In the genomic region with DNA sequence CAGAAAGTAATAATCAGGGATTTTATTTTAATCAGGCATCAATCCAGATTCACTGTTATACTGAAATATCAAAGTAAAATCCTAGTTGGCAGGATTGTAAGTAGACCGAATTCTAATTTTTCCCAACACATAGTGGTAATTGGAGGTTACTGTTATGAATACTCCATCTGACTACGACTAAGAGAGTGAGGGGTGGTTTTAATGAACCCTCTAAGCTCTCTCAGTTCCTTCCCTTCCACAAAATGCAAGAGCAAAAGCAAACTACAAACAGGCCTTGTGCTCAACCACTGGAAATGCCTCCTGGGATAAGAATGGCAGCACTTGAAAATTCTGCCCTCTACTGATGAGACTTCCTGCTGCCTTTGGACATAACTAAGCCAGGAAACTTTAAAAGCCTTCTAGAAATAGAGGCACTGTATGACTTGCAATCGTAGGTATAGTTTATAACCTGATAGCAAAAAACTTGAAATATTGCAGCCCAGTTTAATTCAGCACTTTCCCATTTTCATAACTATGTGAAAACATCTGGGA, we compare ENCODE assay signal across 9 cellular contexts.
DNase-seq lines count a peak whose midpoint lies in the region; TF ChIP-seq lines count a peak whose summit lies in the region.
"Had no signal": no experiment of that assay in that cellular context is flagged by ENCODE, and none has a peak within 500 bp of the region (broad histone marks: within the 10 kb centered on the region; RNA-seq: fewer than 3 reads in every experiment).

No MANE protein-coding gene starts in this region.

- no peaks in the 10 kb centered on the region for H3K36me3 ChIP-seq in GM06990 (ENCODE audit: control insufficient read depth, insufficient read depth, low read length)
- H3K36me3 ChIP-seq in ascending aorta = no peaks in the 10 kb centered on the region
- H3K36me3 ChIP-seq in stomach = peaks cover 0 to 4% (median 0%) of the 10 kb centered on the region in 4 donors

- no peaks in the 10 kb centered on the region for H3K27me3 Mint-ChIP-seq in nephron progenitor cell (ENCODE audit: low read depth, poor library complexity)
- H3K27me3 Mint-ChIP-seq: activated T-helper 17 cell treated with anti-CD3 and anti-CD28 coated beads, Interleukin-2, amount 50 U/mL, for 72 hours had no signal

- no peak overlapping the region for H3K27ac Mint-ChIP-seq in nephron progenitor cell
- H3K27ac Mint-ChIP-seq: activated T-helper 17 cell treated with anti-CD3 and anti-CD28 coated beads, Interleukin-2, amount 50 U/mL, for 72 hours had no signal

- no peaks in the 10 kb centered on the region for H3K27me3 ChIP-seq in GM06990 (replicated peaks; ENCODE audit: control insufficient read depth, insufficient read depth, low read length)
- no peaks in the 10 kb centered on the region for H3K27me3 ChIP-seq in ascending aorta
- no peaks in the 10 kb centered on the region for H3K27me3 ChIP-seq in stomach

- no peaks in the 10 kb centered on the region for H3K9me3 ChIP-seq in ascending aorta
- no peaks in the 10 kb centered on the region for H3K9me3 ChIP-seq in stomach

- H3K27ac ChIP-seq in ascending aorta (no peak overlapping the region), stomach (no peak overlapping the region)

- DNase-seq in GM06990 (ENCODE audit: extremely low read depth, insufficient read length) = no peak
- peak; percentile 54 for DNase-seq in LHCN-M2 (ENCODE audit: low read depth)
- peak; percentile 18 for DNase-seq in dermis blood vessel endothelial cell
- no peak for DNase-seq in nephron progenitor cell
- no peak for DNase-seq in ascending aorta (ENCODE audit: low spot score in 2 of 2)
- no peak for DNase-seq in stomach
- no peak for DNase-seq in mesenteric fat pad (ENCODE audit: low spot score)
- DNase-seq in NCI-H446 treated with DMSO at 0.1 percent for 48 hours (lab: John Stamatoyannopoulos, UW) = no peak

- TF ChIP-seq CTCF in GM06990 (IDR thresholded peaks at IDR 0.05; ENCODE audit: insufficient read depth, low read length, poor library complexity, severe bottlenecking) (peak; percentile 20), nephron progenitor cell (IDR thresholded peaks at IDR 0.05) (peak; percentile 19), ascending aorta (IDR thresholded peaks at IDR 0.05) (peak in 1 of 3 experiments; percentile 43), stomach (IDR thresholded peaks at IDR 0.05) (no peak)

- no peaks in the 10 kb centered on the region for H3K9me3 Mint-ChIP-seq in nephron progenitor cell

- WGBS in stomach, 5 donors = 61 to 86% (median 68%) methylated on average over 3 of the region's 3 CpGs

- no peaks in the 10 kb centered on the region for H3K36me3 Mint-ChIP-seq in nephron progenitor cell (ENCODE audit: low read depth)

- TF ChIP-seq EP300 in stomach (IDR thresholded peaks at IDR 0.05) = no peak

- H3K4me1 Mint-ChIP-seq in nephron progenitor cell = no peaks in the 10 kb centered on the region
- H3K4me1 Mint-ChIP-seq: activated T-helper 17 cell treated with anti-CD3 and anti-CD28 coated beads, Interleukin-2, amount 50 U/mL, for 72 hours had no signal

- H3K4me1 ChIP-seq in ascending aorta (no peaks in the 10 kb centered on the region), stomach (no peaks in the 10 kb centered on the region)

- H3K4me3 ChIP-seq in GM06990 (replicated peaks; ENCODE audit: low read depth, low read length) (no peak overlapping the region), ascending aorta (no peak overlapping the region), stomach (no peak overlapping the region)

- no peak for TF ChIP-seq POLR2A in stomach (IDR thresholded peaks at IDR 0.05)

- no peak overlapping the region for H3K4me3 Mint-ChIP-seq in nephron progenitor cell
- H3K4me3 Mint-ChIP-seq: activated T-helper 17 cell treated with anti-CD3 and anti-CD28 coated beads, Interleukin-2, amount 50 U/mL, for 72 hours had no signal

- intact Hi-C loops in ascending aorta (cut with DNase I) = no loop called here
- intact Hi-C loops in stomach (cut with DNase I; ENCODE audit: low total_unique reads) = no loop called here

Comparison
In these comparisons a context has a peak if more than half of its experiments do, and no peak if none do; other contexts are left out.
1. DNase-seq: peak in LHCN-M2 (single experiment) and dermis blood vessel endothelial cell (single experiment); none in GM06990 (single experiment), nephron progenitor cell (single experiment), ascending aorta (0 of 2), stomach (single experiment), mesenteric fat pad (single experiment) and NCI-H446 treated with DMSO at 0.1 percent for 48 hours (single experiment).
2. CTCF ChIP-seq: peak in GM06990 (single experiment) and nephron progenitor cell (single experiment); none in stomach (0 of 7).